In the genomic region with DNA sequence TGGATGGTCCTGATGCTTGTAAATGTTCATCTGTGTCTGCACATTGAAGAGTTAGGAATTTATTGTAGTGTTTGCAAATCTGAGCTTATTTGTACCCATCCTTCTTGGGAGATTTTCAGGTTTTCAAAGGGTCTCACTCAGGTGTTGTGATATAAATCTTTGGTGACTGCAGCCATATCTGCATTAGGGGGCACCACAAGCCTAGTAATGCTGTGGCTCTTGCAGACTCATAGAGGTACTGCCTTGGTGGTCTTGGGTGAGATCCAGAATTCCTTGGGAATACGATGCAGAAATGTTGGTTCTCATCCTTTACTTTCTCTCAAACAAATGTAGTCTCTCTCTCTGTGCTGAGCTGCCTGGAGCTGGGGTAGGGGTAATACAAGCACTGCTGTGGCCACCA, we compare ENCODE assay signal across 14 cellular contexts.
"Had no signal": no experiment of that assay in that cellular context is flagged by ENCODE, and none has a peak within 500 bp of the region (broad histone marks: within the 10 kb centered on the region; RNA-seq: fewer than 3 reads in every experiment).

No MANE protein-coding gene starts in this region.

- H3K27ac Mint-ChIP-seq: activated B cell treated with CpG ODN at 0.5 μM for 24 hours; activated CD8-positive, alpha-beta T cell treated with anti-CD3 and anti-CD28 coated beads for 36 hours; activated naive CD8-positive, alpha-beta T cell; memory B cell; stimulated activated effector memory CD8-positive, alpha-beta T cell treated with anti-CD3 and anti-CD28 coated beads, Interleukin-12 subunit alpha, Interleukin-12 subunit beta, amount 100 ng/mL, for 72 hours had no signal

- ATAC-seq: activated CD8-positive, alpha-beta T cell treated with anti-CD3 and anti-CD28 coated beads for 36 hours; activated T-cell treated with anti-CD3 and anti-CD28 coated beads, Interleukin-2, amount 50 U/mL, for 4 hours; left ventricle myocardium superior; naive thymus-derived CD8-positive, alpha-beta T cell; stimulated activated effector memory CD8-positive, alpha-beta T cell treated with anti-CD3 and anti-CD28 coated beads, Interleukin-12 subunit alpha, Interleukin-12 subunit beta, amount 100 ng/mL, for 72 hours had no signal

- H3K27me3 ChIP-seq: esophagus muscularis mucosa, thyroid gland had no signal

- H3K4me3 Mint-ChIP-seq: activated B cell treated with CpG ODN at 0.5 μM for 24 hours; activated CD8-positive, alpha-beta T cell treated with anti-CD3 and anti-CD28 coated beads for 36 hours; activated naive CD8-positive, alpha-beta T cell; activated T-cell treated with anti-CD3 and anti-CD28 coated beads, Interleukin-2, amount 50 U/mL, for 4 hours; memory B cell; naive thymus-derived CD8-positive, alpha-beta T cell; stimulated activated effector memory CD8-positive, alpha-beta T cell treated with anti-CD3 and anti-CD28 coated beads, Interleukin-12 subunit alpha, Interleukin-12 subunit beta, amount 100 ng/mL, for 72 hours had no signal

- H3K4me1 Mint-ChIP-seq: activated B cell treated with CpG ODN at 0.5 μM for 24 hours; memory B cell; stimulated activated effector memory CD8-positive, alpha-beta T cell treated with anti-CD3 and anti-CD28 coated beads, Interleukin-12 subunit alpha, Interleukin-12 subunit beta, amount 100 ng/mL, for 72 hours had no signal

- H3K36me3 ChIP-seq: esophagus muscularis mucosa, thyroid gland had no signal

- H3K36me3 Mint-ChIP-seq: memory B cell; naive thymus-derived CD8-positive, alpha-beta T cell; stimulated activated effector memory CD8-positive, alpha-beta T cell treated with anti-CD3 and anti-CD28 coated beads, Interleukin-12 subunit alpha, Interleukin-12 subunit beta, amount 100 ng/mL, for 72 hours had no signal

- H3K4me1 ChIP-seq: esophagus muscularis mucosa, thyroid gland had no signal

- H3K27ac ChIP-seq: esophagus muscularis mucosa, thyroid gland had no signal

- H3K9me3 Mint-ChIP-seq: memory B cell had no signal

- H3K4me3 ChIP-seq: esophagus muscularis mucosa, thyroid gland had no signal

- H3K27me3 Mint-ChIP-seq: activated B cell treated with CpG ODN at 0.5 μM for 24 hours; activated CD8-positive, alpha-beta T cell treated with anti-CD3 and anti-CD28 coated beads for 36 hours; activated naive CD8-positive, alpha-beta T cell; memory B cell; naive thymus-derived CD8-positive, alpha-beta T cell had no signal

- DNase-seq: activated B cell treated with CpG ODN at 0.5 μM for 24 hours; activated CD4-positive, alpha-beta T cell treated with anti-CD3 and anti-CD28 coated beads for 48 hours; activated CD8-positive, alpha-beta T cell treated with anti-CD3 and anti-CD28 coated beads for 36 hours; activated gamma-delta T cell; activated T-cell treated with anti-CD3 and anti-CD28 coated beads, Interleukin-2, amount 50 U/mL, for 4 hours; amniotic stem cell; hypothalamus; left ventricle myocardium superior; naive thymus-derived CD8-positive, alpha-beta T cell; thyroid gland had no signal

- H3K9me3 ChIP-seq: esophagus muscularis mucosa, thyroid gland had no signal
